8 cellular contexts compared by ENCODE assay signal in genomic region chr16:66751992-66752322, GRCh38. TPM values are rescaled to one million over a fixed set of nuclear protein-coding genes. Genes with fewer than 3 reads are reported as not detected.
A peak's percentile ranks its signal among the peaks of the same experiment; 100 is the strongest.
DNase-seq lines count a peak whose midpoint lies in the region; TF ChIP-seq lines count a peak whose summit lies in the region.
"Had no signal": no experiment of that assay in that cellular context is flagged by ENCODE, and none has a peak within 500 bp of the region (broad histone marks: within the 10 kb centered on the region; RNA-seq: fewer than 3 reads in every experiment).

No MANE protein-coding gene starts in this region.

- no peak overlapping the region for H2BK5ac ChIP-seq in H9 (ENCODE audit: insufficient read length, low read length)

- no peak overlapping the region for H3K27ac ChIP-seq in H9 (ENCODE audit: insufficient read length, low read depth, low read length)
- peak overlapping the region; percentile 86 for H3K27ac ChIP-seq in VCaP
- H3K27ac ChIP-seq in spleen, result peak overlapping the region; percentile 80 to 98 (median 90)

- peaks cover 8% of the 10 kb centered on the region for H3K23me2 ChIP-seq in H9 (ENCODE audit: insufficient read length, low read depth, low read length, poor library complexity, severe bottlenecking)

- no peaks in the 10 kb centered on the region for H3K9me3 Mint-ChIP-seq in H9

- WGBS in H9 (ENCODE audit: extremely low coverage, insufficient read length, low lambda C conversion rate), result no CpG with 5 or more reads among the region's 3 CpGs
- 40 to 49% (median 43%) methylated on average over 3 of the region's 3 CpGs for WGBS in spleen, 5 donors

- no peak overlapping the region for H4K91ac ChIP-seq in H9 (ENCODE audit: insufficient read length, low read depth, low read length)

- H2AFZ ChIP-seq in H9 (ENCODE audit: low read length), result peak overlapping the region; percentile 99

- H3K36me3 Mint-ChIP-seq in H9 (ENCODE audit: insufficient read depth in 1 of 3, low read depth in 3 of 3), result peaks cover 18 to 38% (median 36%) of the 10 kb centered on the region in 3 experiments

- H3K23ac ChIP-seq in H9 (ENCODE audit: insufficient read length, low read depth, low read length), result no peak overlapping the region

- no peak overlapping the region for H2BK20ac ChIP-seq in H9 (ENCODE audit: low read depth, low read length, poor library complexity, severe bottlenecking)

- no peak overlapping the region for H3K56ac ChIP-seq in H9 (ENCODE audit: insufficient read length, low read depth, low read length)

- H3K4me1 ChIP-seq in H9 (ENCODE audit: insufficient read depth, low read length) (no peaks in the 10 kb centered on the region; the same call in 1 of the 2 replicates), spleen (peaks cover 24 to 55% (median 38%) of the 10 kb centered on the region in 6 donors)

- H4K8ac ChIP-seq in H9 (replicated peaks; ENCODE audit: insufficient read length, low read depth, low read length), result no peak overlapping the region

- H4K20me1 ChIP-seq in H9 (ENCODE audit: control insufficient read depth, insufficient read depth, insufficient read length), result peaks cover 5% of the 10 kb centered on the region

- H3K27ac Mint-ChIP-seq in H9, result 0 out of 7 replicates have a peak overlapping the region, but pooled peaks of 1 of the 3 experiments have one; percentile 39

- H3K27me3 ChIP-seq in H9 (ENCODE audit: insufficient read depth, low read length) (no peaks in the 10 kb centered on the region), spleen (replicated peaks in 1 of 7) (peaks cover 0 to 5% (median 0%) of the 10 kb centered on the region in 7 donors)

- no peak overlapping the region for H2BK15ac ChIP-seq in H9 (ENCODE audit: low read depth, low read length)

- H3K4me1 Mint-ChIP-seq in H9, result peaks cover 23 to 28% of the 10 kb centered on the region in 2 experiments

- H3K4ac ChIP-seq in H9 (ENCODE audit: low read depth, low read length), result no peak overlapping the region

- no peak overlapping the region for H4K5ac ChIP-seq in H9 (ENCODE audit: insufficient read length, low read depth, low read length)

- TF ChIP-seq CTCF in H9 (conservative IDR thresholded peaks at IDR 0.05) (no peak; the same call in 2 of the 3 replicates), VCaP (conservative IDR thresholded peaks at IDR 0.05) (peak; percentile 46), fibroblast of villous mesenchyme (IDR thresholded peaks at IDR 0.05; ENCODE audit: insufficient read depth, low read depth, low read length) (no peak), spleen (IDR thresholded peaks at IDR 0.05 in 8 of 11, conservative IDR thresholded peaks at IDR 0.05 in 3 of 11) (peak in 5 of 11 experiments; percentile 1 to 55 (median 11))

- no peak overlapping the region for H3K14ac ChIP-seq in H9 (ENCODE audit: insufficient read depth, low read length)

- intact Hi-C loops in spleen (cut with DNase I; ENCODE audit: low total_unique reads), result no loop called here

- H2AK5ac ChIP-seq in H9 (ENCODE audit: insufficient read length, low read length), result no peak overlapping the region

- H3K36me3 ChIP-seq in spleen, result peaks cover 0 to 26% (median 16%) of the 10 kb centered on the region in 6 donors

- H3T11ph ChIP-seq in H9 (ENCODE audit: low read length), result no peak overlapping the region

- no peak for DNase-seq in H9
- no peak for DNase-seq in fibroblast of villous mesenchyme (ENCODE audit: low read depth)
- no peak for DNase-seq in spleen
- no peak for DNase-seq in NCI-H1092 (lab: John Stamatoyannopoulos, UW)
- no peak for DNase-seq in NCI-H82 (lab: John Stamatoyannopoulos, UW)
- no peak for DNase-seq in effector CD8-positive, alpha-beta T cell (lab: John Stamatoyannopoulos, UW)

- no peak overlapping the region for H3K4me2 ChIP-seq in H9 (ENCODE audit: insufficient read depth, insufficient read length, low read length)

- peaks cover 21% of the 10 kb centered on the region for H3K79me1 ChIP-seq in H9 (ENCODE audit: insufficient read depth, low read depth, low read length, poor library complexity, severe bottlenecking)

- no peak overlapping the region for H2BK120ac ChIP-seq in H9 (ENCODE audit: low read depth, low read length, poor library complexity, severe bottlenecking)

- peak overlapping the region; percentile 34 for H3K18ac ChIP-seq in H9 (ENCODE audit: insufficient read length, low read depth, low read length)

- no peak overlapping the region for H3K9ac ChIP-seq in H9 (ENCODE audit: extremely low read depth, insufficient read length, low read length)

- no peak for TF ChIP-seq POLR2A in spleen (IDR thresholded peaks at IDR 0.05)

- no peak overlapping the region for H2BK12ac ChIP-seq in H9 (ENCODE audit: insufficient read length, low read depth, low read length)

- H3K9me3 ChIP-seq in H9 (ENCODE audit: control insufficient read depth, low read depth, low read length) (no peaks in the 10 kb centered on the region), spleen (no peaks in the 10 kb centered on the region)
- H3K9me3 ChIP-seq: mucosa of descending colon had no signal

- H3K4me3 ChIP-seq in fibroblast of villous mesenchyme (ENCODE audit: low read depth, low read length), result peak overlapping the region; percentile 30
- H3K4me3 ChIP-seq in spleen, result peak overlapping the region in 5 of 8 donors; percentile 22 to 100 (median 95)

- peak overlapping the region; percentile 53 to 76 for H3K4me3 Mint-ChIP-seq in H9

- peaks cover 13% of the 10 kb centered on the region for H3K27me3 Mint-ChIP-seq in H9 (ENCODE audit: low read depth)

- H3K79me2 ChIP-seq in H9 (ENCODE audit: insufficient read depth, low read length), result peaks cover 18% of the 10 kb centered on the region

RNA-seq across cellular contexts. Expression of gene DYNC1LI2, which starts 0.5 kb away (rescaled TPM):
- total RNA-seq in H9 (2021), result 94.2 and 100 TPM in 2 replicates
- 146 and 147 TPM in 2 replicates for total RNA-seq in fibroblast of villous mesenchyme
- 100 to 1,000 TPM in 5 of 7 donors, 10 to 100 TPM in 2; 77.7 to 132 (median 118) TPM for total RNA-seq in spleen
- polyA plus RNA-seq in spleen, result 10 to 100 TPM; 15.6 to 33.2 (median 24.5) TPM

RNA-seq across cellular contexts. Expression of gene TERB1, which starts 49.4 kb away (rescaled TPM):
- total RNA-seq in H9 (2021) (not detected in 2 replicates), fibroblast of villous mesenchyme (under 0.01 TPM in 1 of 2 replicates, not detected in the other), spleen (under 1 TPM in 1 of 7 donors, not detected in 6; 0.41 TPM)
- polyA plus RNA-seq in spleen, result under 1 TPM in 1 of 3 donors, not detected in 2; 0.04 TPM

RNA-seq across cellular contexts. Expression of gene CMTM4, which starts 55.4 kb away (rescaled TPM):
- total RNA-seq in H9 (2021) (39.8 and 40.5 TPM in 2 replicates), fibroblast of villous mesenchyme (20.7 and 22.5 TPM in 2 replicates), spleen (10 to 100 TPM in 1 of 7 donors, 1 to 10 TPM in 6; 3.8 to 10.2 (median 7.4) TPM)
- polyA plus RNA-seq in spleen, result 1 to 10 TPM in 2 of 3 donors, under 1 TPM in 1; 0.70 to 1.5 (median 1.1) TPM
